ENCODE assay signal across 1 cellular context in the genomic region with DNA sequence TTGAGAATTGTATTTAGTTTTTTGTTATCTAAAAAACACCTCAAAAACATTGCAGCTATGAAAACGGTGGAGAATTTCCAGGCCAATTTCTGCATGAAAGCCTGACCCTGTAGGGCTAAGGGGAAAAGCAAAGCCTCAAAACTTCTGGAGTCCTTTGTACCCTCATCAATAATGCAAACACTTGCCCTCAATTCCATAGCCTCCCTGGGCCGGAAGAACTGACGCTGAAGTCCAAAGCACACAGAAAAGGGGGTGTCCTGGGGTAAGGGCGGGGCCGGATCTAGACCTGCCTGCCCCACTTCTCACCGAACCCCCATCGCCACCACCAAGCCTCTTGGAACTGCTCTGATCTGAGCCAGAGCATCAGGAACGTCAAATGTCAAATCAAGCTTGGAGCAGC.
TF ChIP-seq lines count a peak whose summit lies in the region.

No MANE protein-coding gene starts in this region.

TF ChIP-seq in HepG2, 621 proteins besides CTCF, POLR2A, EP300 and RAD21 (continued from another document):
- TF ChIP-seq, protein P1, sequence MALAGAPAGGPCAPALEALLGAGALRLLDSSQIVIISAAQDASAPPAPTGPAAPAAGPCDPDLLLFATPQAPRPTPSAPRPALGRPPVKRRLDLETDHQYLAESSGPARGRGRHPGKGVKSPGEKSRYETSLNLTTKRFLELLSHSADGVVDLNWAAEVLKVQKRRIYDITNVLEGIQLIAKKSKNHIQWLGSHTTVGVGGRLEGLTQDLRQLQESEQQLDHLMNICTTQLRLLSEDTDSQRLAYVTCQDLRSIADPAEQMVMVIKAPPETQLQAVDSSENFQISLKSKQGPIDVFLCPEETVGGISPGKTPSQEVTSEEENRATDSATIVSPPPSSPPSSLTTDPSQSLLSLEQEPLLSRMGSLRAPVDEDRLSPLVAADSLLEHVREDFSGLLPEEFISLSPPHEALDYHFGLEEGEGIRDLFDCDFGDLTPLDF (CRISPR knock-in tag; IDR thresholded peaks at IDR 0.05), result no peak
- TF ChIP-seq ETV5 (CRISPR knock-in tag; IDR thresholded peaks at IDR 0.05; ENCODE audit: borderline replicate concordance), result peak; percentile 72; the same call in 1 of the 2 replicates
- no peak for TF ChIP-seq ETV6 (CRISPR knock-in tag; conservative IDR thresholded peaks at IDR 0.05)
- TF ChIP-seq ZNF280D (CRISPR knock-in tag; IDR thresholded peaks at IDR 0.05), result no peak
- no peak for TF ChIP-seq ZNF761 (CRISPR knock-in tag; conservative IDR thresholded peaks at IDR 0.05)
- no peak for TF ChIP-seq HNRNPLL (IDR thresholded peaks at IDR 0.05; ENCODE audit: low read depth, low read length, poor library complexity, severe bottlenecking)
- TF ChIP-seq MTF2 (CRISPR knock-in tag; IDR thresholded peaks at IDR 0.05; ENCODE audit: borderline replicate concordance), result no peak
- TF ChIP-seq ZBTB10 (CRISPR knock-in tag; IDR thresholded peaks at IDR 0.05; ENCODE audit: borderline replicate concordance), result peak; percentile 53; the same call in 1 of the 2 replicates
- TF ChIP-seq TCF7 (IDR thresholded peaks at IDR 0.05; ENCODE audit: low read depth), result no peak
- no peak for TF ChIP-seq CREBL2 (CRISPR knock-in tag; IDR thresholded peaks at IDR 0.05; ENCODE audit: borderline replicate concordance)
- TF ChIP-seq PCBP2 (optimal IDR thresholded peaks at IDR 0.05; ENCODE audit: low read depth, low read length, poor library complexity, severe bottlenecking), result no peak
- no peak for TF ChIP-seq CBFB (CRISPR knock-in tag; IDR thresholded peaks at IDR 0.05)
- TF ChIP-seq ZNF775 (CRISPR knock-in tag; IDR thresholded peaks at IDR 0.05; ENCODE audit: borderline replicate concordance), result no peak
